ENCODE assay signal across 1 cellular context in the genomic region with DNA sequence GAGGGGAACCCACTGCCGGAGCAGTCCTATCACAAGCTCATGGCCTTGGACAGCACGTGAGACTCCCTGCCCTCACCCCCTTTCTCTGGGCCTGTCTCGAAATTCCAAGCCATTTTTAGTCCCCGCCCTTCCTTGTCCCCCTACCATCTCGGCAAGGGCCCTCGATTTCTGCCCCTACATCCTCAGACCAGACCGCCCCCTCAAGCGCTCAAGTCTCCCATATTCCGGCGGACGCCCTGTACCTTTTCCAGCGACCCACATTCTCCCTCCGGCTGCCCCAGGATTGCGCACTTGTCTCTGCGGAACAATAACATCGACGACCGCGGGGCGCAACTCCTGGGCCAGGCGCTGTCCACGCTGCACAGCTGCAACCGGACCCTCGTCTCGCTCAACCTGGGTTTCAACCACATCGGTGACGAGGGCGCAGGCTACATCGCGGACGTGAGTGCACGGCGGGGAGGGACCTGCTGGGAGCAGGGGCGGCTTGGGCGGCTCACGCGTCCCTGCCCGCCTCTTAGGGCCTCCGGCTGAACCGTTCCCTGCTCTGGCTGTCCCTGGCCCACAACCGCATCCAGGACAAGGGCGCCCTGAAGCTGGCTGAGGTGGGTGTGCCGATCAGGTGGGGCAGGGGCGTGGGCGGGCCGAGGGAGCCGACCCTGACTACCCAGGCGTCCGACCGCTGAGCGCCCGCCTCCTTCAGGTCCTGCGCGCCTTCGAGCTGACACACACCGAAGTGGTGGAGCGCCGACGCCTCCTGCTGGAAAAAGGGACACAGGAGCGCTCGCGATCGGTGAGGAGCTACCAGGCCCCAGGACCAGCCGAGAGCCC.
A peak's percentile ranks its signal among the peaks of the same experiment; 100 is the strongest.
TF ChIP-seq lines count a peak whose summit lies in the region.

No MANE protein-coding gene starts in this region.

TF ChIP-seq in A549, 52 proteins besides CTCF, POLR2A, EP300 and RAD21 (continued from another document):
- TF ChIP-seq, protein P1, sequence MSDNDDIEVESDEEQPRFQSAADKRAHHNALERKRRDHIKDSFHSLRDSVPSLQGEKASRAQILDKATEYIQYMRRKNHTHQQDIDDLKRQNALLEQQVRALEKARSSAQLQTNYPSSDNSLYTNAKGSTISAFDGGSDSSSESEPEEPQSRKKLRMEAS (IDR thresholded peaks at IDR 0.05), result peak; percentile 39; the same call in 1 of the 2 replicates
- TF ChIP-seq, protein P2, sequence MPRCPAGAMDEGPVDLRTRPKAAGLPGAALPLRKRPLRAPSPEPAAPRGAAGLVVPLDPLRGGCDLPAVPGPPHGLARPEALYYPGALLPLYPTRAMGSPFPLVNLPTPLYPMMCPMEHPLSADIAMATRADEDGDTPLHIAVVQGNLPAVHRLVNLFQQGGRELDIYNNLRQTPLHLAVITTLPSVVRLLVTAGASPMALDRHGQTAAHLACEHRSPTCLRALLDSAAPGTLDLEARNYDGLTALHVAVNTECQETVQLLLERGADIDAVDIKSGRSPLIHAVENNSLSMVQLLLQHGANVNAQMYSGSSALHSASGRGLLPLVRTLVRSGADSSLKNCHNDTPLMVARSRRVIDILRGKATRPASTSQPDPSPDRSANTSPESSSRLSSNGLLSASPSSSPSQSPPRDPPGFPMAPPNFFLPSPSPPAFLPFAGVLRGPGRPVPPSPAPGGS (IDR thresholded peaks at IDR 0.05), result no peak
- TF ChIP-seq, protein P3, sequence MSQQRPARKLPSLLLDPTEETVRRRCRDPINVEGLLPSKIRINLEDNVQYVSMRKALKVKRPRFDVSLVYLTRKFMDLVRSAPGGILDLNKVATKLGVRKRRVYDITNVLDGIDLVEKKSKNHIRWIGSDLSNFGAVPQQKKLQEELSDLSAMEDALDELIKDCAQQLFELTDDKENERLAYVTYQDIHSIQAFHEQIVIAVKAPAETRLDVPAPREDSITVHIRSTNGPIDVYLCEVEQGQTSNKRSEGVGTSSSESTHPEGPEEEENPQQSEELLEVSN (IDR thresholded peaks at IDR 0.05; ENCODE audit: borderline replicate concordance, low read depth), result 0 out of 2 replicates have a peak, but pooled peaks have one; percentile 40
- TF ChIP-seq RCOR1 (IDR thresholded peaks at IDR 0.05; ENCODE audit: low read depth, low read length) (no peak), FOXS1 (CRISPR knock-in tag; IDR thresholded peaks at IDR 0.05) (no peak), RFX5 (IDR thresholded peaks at IDR 0.05) (no peak)
- TF ChIP-seq, protein P4, sequence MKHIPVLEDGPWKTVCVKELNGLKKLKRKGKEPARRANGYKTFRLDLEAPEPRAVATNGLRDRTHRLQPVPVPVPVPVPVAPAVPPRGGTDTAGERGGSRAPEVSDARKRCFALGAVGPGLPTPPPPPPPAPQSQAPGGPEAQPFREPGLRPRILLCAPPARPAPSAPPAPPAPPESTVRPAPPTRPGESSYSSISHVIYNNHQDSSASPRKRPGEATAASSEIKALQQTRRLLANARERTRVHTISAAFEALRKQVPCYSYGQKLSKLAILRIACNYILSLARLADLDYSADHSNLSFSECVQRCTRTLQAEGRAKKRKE (CRISPR knock-in tag; IDR thresholded peaks at IDR 0.05; ENCODE audit: low read depth), result no peak
TF ChIP-seq in A549: peak in this region for 5.
